ENCODE assay signal across 1 cellular context in the genomic region with DNA sequence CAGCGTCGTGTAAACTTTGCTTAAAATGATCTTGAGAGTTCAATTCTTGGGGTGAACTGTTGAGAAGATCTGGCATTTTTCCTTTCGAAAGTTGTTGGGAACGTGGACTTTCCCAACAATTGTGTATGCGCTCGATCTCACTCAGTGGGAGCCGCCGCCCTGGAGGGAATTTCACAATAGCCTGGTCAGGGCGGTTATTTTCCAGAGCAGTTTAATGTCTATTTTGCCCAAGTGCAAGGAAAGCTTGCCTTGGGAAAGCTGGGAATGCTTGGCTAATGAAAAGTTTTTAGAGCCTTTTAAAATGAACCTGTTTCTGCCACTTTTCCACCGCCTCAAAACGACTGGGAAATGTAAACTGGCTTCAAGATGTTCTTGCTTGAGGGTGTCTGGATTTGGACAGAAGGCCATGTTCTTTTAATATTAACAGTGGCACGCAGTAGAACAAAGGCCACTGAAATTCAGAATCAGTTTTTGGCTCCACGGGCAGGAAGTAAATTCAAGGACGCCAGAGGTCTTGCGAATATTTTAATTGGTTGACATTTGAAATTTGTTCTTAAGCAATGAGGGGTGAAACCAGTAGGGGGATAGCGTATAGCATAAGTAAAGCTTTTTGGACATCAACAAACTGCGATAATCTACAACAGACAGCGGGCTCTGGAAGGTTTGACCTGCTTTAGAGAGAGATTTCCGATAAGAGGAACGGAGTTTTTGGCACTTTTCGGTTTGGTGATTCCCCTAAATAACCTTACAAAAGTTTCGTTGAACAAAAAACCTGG.
TF ChIP-seq lines count a peak whose summit lies in the region.

No MANE protein-coding gene starts in this region.

TF ChIP-seq in HepG2, 621 proteins besides CTCF, POLR2A, EP300 and RAD21 (continued from another document and continues in another):
- TF ChIP-seq, protein P1, sequence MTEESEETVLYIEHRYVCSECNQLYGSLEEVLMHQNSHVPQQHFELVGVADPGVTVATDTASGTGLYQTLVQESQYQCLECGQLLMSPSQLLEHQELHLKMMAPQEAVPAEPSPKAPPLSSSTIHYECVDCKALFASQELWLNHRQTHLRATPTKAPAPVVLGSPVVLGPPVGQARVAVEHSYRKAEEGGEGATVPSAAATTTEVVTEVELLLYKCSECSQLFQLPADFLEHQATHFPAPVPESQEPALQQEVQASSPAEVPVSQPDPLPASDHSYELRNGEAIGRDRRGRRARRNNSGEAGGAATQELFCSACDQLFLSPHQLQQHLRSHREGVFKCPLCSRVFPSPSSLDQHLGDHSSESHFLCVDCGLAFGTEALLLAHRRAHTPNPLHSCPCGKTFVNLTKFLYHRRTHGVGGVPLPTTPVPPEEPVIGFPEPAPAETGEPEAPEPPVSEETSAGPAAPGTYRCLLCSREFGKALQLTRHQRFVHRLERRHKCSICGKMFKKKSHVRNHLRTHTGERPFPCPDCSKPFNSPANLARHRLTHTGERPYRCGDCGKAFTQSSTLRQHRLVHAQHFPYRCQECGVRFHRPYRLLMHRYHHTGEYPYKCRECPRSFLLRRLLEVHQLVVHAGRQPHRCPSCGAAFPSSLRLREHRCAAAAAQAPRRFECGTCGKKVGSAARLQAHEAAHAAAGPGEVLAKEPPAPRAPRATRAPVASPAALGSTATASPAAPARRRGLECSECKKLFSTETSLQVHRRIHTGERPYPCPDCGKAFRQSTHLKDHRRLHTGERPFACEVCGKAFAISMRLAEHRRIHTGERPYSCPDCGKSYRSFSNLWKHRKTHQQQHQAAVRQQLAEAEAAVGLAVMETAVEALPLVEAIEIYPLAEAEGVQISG (CRISPR knock-in tag; IDR thresholded peaks at IDR 0.05) = 0 out of 2 replicates have a peak, but pooled peaks have one; percentile 30
- TF ChIP-seq GATAD1 (CRISPR knock-in tag; IDR thresholded peaks at IDR 0.05) (no peak), NFIC (IDR thresholded peaks at IDR 0.05; ENCODE audit: low read length) (no peak; the same call in 1 of the 2 replicates), THAP11 (CRISPR knock-in tag; IDR thresholded peaks at IDR 0.05) (peak; percentile 19; the same call in 1 of the 2 replicates), ZNF292 (CRISPR knock-in tag; IDR thresholded peaks at IDR 0.05; ENCODE audit: borderline replicate concordance, low read depth) (no peak), ZNF746 (CRISPR knock-in tag; IDR thresholded peaks at IDR 0.05) (0 out of 2 replicates have a peak, but pooled peaks have one; percentile 18), RBFOX2 (IDR thresholded peaks at IDR 0.05; ENCODE audit: low read depth, low read length) (no peak; the same call in 1 of the 2 replicates), ZNF274 (CRISPR knock-in tag; IDR thresholded peaks at IDR 0.05) (no peak), MED1 (CRISPR knock-in tag; IDR thresholded peaks at IDR 0.05) (peak; percentile 34; the same call in 1 of the 2 replicates), ZSCAN30 (CRISPR knock-in tag; IDR thresholded peaks at IDR 0.05) (peak; percentile 45; the same call in 1 of the 2 replicates), KDM4B (CRISPR knock-in tag; IDR thresholded peaks at IDR 0.05) (0 out of 2 replicates have a peak, but pooled peaks have one; percentile 10), FOXJ3 (CRISPR knock-in tag; IDR thresholded peaks at IDR 0.05; ENCODE audit: borderline replicate concordance) (peak; percentile 61; the same call in 1 of the 2 replicates), PAWR (CRISPR knock-in tag; IDR thresholded peaks at IDR 0.05; ENCODE audit: borderline replicate concordance) (peak; percentile 88; the same call in 1 of the 2 replicates), MEF2D (CRISPR knock-in tag; IDR thresholded peaks at IDR 0.05) (peak; percentile 58; the same call in 1 of the 2 replicates), GATAD2A (CRISPR knock-in tag; IDR thresholded peaks at IDR 0.05) (peak; percentile 14), ZC3H4 (CRISPR knock-in tag; IDR thresholded peaks at IDR 0.05; ENCODE audit: borderline replicate concordance) (peak; percentile 50; the same call in 1 of the 2 replicates), MAF1 (CRISPR knock-in tag; IDR thresholded peaks at IDR 0.05; ENCODE audit: borderline replicate concordance) (0 out of 2 replicates have a peak, but pooled peaks have one; percentile 3), HMG20A (CRISPR knock-in tag; IDR thresholded peaks at IDR 0.05; ENCODE audit: borderline replicate concordance) (no peak), DNMT1 (CRISPR knock-in tag; IDR thresholded peaks at IDR 0.05) (0 out of 2 replicates have a peak, but pooled peaks have one; percentile 2), ZNF782 (CRISPR knock-in tag; IDR thresholded peaks at IDR 0.05; ENCODE audit: borderline replicate concordance) (0 out of 2 replicates have a peak, but pooled peaks have one; percentile 1), PRMT3 (CRISPR knock-in tag; IDR thresholded peaks at IDR 0.05; ENCODE audit: borderline replicate concordance, low read depth) (no peak), ZFX (CRISPR knock-in tag; IDR thresholded peaks at IDR 0.05; ENCODE audit: low read depth) (peak; percentile 71; the same call in 1 of the 2 replicates), HOXA9 (CRISPR knock-in tag; IDR thresholded peaks at IDR 0.05; ENCODE audit: borderline replicate concordance) (no peak), JDP2 (CRISPR knock-in tag; IDR thresholded peaks at IDR 0.05; ENCODE audit: borderline replicate concordance) (no peak), JUND (CRISPR knock-in tag; IDR thresholded peaks at IDR 0.05) (no peak), YY1 (IDR thresholded peaks at IDR 0.05; ENCODE audit: insufficient read depth, insufficient replicate concordance, low read depth, low read length) (no peak), DR1 (CRISPR knock-in tag; IDR thresholded peaks at IDR 0.05) (0 out of 2 replicates have a peak, but pooled peaks have one; percentile 10), HOXA5 (CRISPR knock-in tag; IDR thresholded peaks at IDR 0.05) (peak; percentile 58; the same call in 1 of the 2 replicates), KMT2B (CRISPR knock-in tag; IDR thresholded peaks at IDR 0.05) (peak; percentile 64; the same call in 1 of the 2 replicates), CREB1 (IDR thresholded peaks at IDR 0.05) (no peak), CREB1 (CRISPR knock-in tag; IDR thresholded peaks at IDR 0.05) (peak; percentile 40; the same call in 1 of the 2 replicates), PHF20 (CRISPR knock-in tag; IDR thresholded peaks at IDR 0.05) (peak; percentile 11; the same call in 1 of the 2 replicates)
- TF ChIP-seq, protein P2, sequence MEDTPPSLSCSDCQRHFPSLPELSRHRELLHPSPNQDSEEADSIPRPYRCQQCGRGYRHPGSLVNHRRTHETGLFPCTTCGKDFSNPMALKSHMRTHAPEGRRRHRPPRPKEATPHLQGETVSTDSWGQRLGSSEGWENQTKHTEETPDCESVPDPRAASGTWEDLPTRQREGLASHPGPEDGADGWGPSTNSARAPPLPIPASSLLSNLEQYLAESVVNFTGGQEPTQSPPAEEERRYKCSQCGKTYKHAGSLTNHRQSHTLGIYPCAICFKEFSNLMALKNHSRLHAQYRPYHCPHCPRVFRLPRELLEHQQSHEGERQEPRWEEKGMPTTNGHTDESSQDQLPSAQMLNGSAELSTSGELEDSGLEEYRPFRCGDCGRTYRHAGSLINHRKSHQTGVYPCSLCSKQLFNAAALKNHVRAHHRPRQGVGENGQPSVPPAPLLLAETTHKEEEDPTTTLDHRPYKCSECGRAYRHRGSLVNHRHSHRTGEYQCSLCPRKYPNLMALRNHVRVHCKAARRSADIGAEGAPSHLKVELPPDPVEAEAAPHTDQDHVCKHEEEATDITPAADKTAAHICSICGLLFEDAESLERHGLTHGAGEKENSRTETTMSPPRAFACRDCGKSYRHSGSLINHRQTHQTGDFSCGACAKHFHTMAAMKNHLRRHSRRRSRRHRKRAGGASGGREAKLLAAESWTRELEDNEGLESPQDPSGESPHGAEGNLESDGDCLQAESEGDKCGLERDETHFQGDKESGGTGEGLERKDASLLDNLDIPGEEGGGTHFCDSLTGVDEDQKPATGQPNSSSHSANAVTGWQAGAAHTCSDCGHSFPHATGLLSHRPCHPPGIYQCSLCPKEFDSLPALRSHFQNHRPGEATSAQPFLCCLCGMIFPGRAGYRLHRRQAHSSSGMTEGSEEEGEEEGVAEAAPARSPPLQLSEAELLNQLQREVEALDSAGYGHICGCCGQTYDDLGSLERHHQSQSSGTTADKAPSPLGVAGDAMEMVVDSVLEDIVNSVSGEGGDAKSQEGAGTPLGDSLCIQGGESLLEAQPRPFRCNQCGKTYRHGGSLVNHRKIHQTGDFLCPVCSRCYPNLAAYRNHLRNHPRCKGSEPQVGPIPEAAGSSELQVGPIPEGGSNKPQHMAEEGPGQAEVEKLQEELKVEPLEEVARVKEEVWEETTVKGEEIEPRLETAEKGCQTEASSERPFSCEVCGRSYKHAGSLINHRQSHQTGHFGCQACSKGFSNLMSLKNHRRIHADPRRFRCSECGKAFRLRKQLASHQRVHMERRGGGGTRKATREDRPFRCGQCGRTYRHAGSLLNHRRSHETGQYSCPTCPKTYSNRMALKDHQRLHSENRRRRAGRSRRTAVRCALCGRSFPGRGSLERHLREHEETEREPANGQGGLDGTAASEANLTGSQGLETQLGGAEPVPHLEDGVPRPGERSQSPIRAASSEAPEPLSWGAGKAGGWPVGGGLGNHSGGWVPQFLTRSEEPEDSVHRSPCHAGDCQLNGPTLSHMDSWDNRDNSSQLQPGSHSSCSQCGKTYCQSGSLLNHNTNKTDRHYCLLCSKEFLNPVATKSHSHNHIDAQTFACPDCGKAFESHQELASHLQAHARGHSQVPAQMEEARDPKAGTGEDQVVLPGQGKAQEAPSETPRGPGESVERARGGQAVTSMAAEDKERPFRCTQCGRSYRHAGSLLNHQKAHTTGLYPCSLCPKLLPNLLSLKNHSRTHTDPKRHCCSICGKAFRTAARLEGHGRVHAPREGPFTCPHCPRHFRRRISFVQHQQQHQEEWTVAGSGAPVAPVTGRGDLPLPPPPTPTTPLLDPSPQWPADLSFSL (CRISPR knock-in tag; IDR thresholded peaks at IDR 0.05) = 0 out of 2 replicates have a peak, but pooled peaks have one; percentile 25
- TF ChIP-seq, protein P3, sequence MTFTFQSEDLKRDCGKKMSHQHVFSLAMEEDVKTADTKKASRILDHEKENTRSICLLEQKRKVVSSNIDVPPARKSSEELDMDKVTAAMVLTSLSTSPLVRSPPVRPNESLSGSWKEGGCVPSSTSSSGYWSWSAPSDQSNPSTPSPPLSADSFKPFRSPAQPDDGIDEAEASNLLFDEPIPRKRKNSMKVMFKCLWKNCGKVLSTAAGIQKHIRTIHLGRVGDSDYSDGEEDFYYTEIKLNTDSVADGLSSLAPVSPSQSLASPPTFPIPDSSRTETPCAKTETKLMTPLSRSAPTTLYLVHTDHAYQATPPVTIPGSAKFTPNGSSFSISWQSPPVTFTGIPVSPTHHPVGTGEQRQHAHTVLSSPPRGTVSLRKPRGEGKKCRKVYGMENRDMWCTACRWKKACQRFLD (CRISPR knock-in tag; IDR thresholded peaks at IDR 0.05; ENCODE audit: borderline replicate concordance) = peak; percentile 8; the same call in 1 of the 2 replicates
- TF ChIP-seq, protein P4, sequence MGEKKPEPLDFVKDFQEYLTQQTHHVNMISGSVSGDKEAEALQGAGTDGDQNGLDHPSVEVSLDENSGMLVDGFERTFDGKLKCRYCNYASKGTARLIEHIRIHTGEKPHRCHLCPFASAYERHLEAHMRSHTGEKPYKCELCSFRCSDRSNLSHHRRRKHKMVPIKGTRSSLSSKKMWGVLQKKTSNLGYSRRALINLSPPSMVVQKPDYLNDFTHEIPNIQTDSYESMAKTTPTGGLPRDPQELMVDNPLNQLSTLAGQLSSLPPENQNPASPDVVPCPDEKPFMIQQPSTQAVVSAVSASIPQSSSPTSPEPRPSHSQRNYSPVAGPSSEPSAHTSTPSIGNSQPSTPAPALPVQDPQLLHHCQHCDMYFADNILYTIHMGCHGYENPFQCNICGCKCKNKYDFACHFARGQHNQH (CRISPR knock-in tag; IDR thresholded peaks at IDR 0.05) = 0 out of 2 replicates have a peak, but pooled peaks have one; percentile 9
- TF ChIP-seq, protein P5, sequence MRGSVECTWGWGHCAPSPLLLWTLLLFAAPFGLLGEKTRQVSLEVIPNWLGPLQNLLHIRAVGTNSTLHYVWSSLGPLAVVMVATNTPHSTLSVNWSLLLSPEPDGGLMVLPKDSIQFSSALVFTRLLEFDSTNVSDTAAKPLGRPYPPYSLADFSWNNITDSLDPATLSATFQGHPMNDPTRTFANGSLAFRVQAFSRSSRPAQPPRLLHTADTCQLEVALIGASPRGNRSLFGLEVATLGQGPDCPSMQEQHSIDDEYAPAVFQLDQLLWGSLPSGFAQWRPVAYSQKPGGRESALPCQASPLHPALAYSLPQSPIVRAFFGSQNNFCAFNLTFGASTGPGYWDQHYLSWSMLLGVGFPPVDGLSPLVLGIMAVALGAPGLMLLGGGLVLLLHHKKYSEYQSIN (CRISPR knock-in tag; IDR thresholded peaks at IDR 0.05; ENCODE audit: borderline replicate concordance) = no peak
- TF ChIP-seq, protein P6, sequence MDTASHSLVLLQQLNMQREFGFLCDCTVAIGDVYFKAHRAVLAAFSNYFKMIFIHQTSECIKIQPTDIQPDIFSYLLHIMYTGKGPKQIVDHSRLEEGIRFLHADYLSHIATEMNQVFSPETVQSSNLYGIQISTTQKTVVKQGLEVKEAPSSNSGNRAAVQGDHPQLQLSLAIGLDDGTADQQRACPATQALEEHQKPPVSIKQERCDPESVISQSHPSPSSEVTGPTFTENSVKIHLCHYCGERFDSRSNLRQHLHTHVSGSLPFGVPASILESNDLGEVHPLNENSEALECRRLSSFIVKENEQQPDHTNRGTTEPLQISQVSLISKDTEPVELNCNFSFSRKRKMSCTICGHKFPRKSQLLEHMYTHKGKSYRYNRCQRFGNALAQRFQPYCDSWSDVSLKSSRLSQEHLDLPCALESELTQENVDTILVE (CRISPR knock-in tag; IDR thresholded peaks at IDR 0.05) = 0 out of 2 replicates have a peak, but pooled peaks have one; percentile 9
- TF ChIP-seq, protein P7, sequence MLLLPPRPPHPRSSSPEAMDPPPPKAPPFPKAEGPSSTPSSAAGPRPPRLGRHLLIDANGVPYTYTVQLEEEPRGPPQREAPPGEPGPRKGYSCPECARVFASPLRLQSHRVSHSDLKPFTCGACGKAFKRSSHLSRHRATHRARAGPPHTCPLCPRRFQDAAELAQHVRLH (CRISPR knock-in tag; IDR thresholded peaks at IDR 0.05; ENCODE audit: borderline replicate concordance, low read depth) = no peak
- TF ChIP-seq, protein P8, sequence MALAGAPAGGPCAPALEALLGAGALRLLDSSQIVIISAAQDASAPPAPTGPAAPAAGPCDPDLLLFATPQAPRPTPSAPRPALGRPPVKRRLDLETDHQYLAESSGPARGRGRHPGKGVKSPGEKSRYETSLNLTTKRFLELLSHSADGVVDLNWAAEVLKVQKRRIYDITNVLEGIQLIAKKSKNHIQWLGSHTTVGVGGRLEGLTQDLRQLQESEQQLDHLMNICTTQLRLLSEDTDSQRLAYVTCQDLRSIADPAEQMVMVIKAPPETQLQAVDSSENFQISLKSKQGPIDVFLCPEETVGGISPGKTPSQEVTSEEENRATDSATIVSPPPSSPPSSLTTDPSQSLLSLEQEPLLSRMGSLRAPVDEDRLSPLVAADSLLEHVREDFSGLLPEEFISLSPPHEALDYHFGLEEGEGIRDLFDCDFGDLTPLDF (CRISPR knock-in tag; IDR thresholded peaks at IDR 0.05) = peak; percentile 5; the same call in 1 of the 2 replicates
- TF ChIP-seq, protein P9, sequence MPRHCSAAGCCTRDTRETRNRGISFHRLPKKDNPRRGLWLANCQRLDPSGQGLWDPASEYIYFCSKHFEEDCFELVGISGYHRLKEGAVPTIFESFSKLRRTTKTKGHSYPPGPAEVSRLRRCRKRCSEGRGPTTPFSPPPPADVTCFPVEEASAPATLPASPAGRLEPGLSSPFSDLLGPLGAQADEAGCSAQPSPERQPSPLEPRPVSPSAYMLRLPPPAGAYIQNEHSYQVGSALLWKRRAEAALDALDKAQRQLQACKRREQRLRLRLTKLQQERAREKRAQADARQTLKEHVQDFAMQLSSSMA (CRISPR knock-in tag; IDR thresholded peaks at IDR 0.05) = 0 out of 2 replicates have a peak, but pooled peaks have one; percentile 34
